9 cellular contexts compared by ENCODE assay signal in genomic region chr19:5827342-5827890, GRCh38. TPM values are rescaled to one million over a fixed set of nuclear protein-coding genes. Genes with fewer than 3 reads are reported as not detected.
DNase-seq lines count a peak whose midpoint lies in the region; ATAC-seq and TF ChIP-seq lines count a peak whose summit lies in the region.
"Had no signal": no experiment of that assay in that cellular context is flagged by ENCODE, and none has a peak within 500 bp of the region (broad histone marks: within the 10 kb centered on the region; RNA-seq: fewer than 3 reads in every experiment).

No MANE protein-coding gene starts in this region.

- H3K27ac Mint-ChIP-seq in activated naive CD4-positive, alpha-beta T cell treated with anti-CD3 and anti-CD28 coated beads, Interleukin-2, amount 50 U/mL, for 24 hours = peak overlapping the region; percentile 87

- WGBS in thymus = 19% methylated on average over 37 of the region's 37 CpGs
- WGBS in tibial nerve, 2 donors = 19 to 34% methylated on average over 11 to 30 of the region's 37 CpGs

- H3K9me3 Mint-ChIP-seq in activated naive CD4-positive, alpha-beta T cell treated with anti-CD3 and anti-CD28 coated beads, Interleukin-2, amount 50 U/mL, for 24 hours = no peaks in the 10 kb centered on the region

- H3K9me3 ChIP-seq in lower lobe of right lung (no peaks in the 10 kb centered on the region), thymus (ENCODE audit: control insufficient read depth) (no peaks in the 10 kb centered on the region), tibial nerve (no peaks in the 10 kb centered on the region)

- H3K4me3 ChIP-seq in astrocyte of the cerebellum (ENCODE audit: low read depth, low read length) = peak overlapping the region; percentile 52
- H3K4me3 ChIP-seq in lower lobe of right lung = peak overlapping the region; percentile 62
- H3K4me3 ChIP-seq in thymus (ENCODE audit: low read length) = peak overlapping the region; percentile 60
- peak overlapping the region in 2 of 4 donors; percentile 18 to 54 for H3K4me3 ChIP-seq in tibial nerve

- no peaks in the 10 kb centered on the region for H3K27me3 Mint-ChIP-seq in activated naive CD4-positive, alpha-beta T cell treated with anti-CD3 and anti-CD28 coated beads, Interleukin-2, amount 50 U/mL, for 24 hours

- H3K36me3 ChIP-seq in lower lobe of right lung (no peaks in the 10 kb centered on the region), thymus (ENCODE audit: control insufficient read depth, insufficient read depth) (no peaks in the 10 kb centered on the region), tibial nerve (no peaks in the 10 kb centered on the region)

- TF ChIP-seq POLR2A in tibial nerve (IDR thresholded peaks at IDR 0.05) = no peak

- peaks cover 14% of the 10 kb centered on the region for H3K4me1 ChIP-seq in lower lobe of right lung
- peaks cover 24% of the 10 kb centered on the region for H3K4me1 ChIP-seq in thymus (ENCODE audit: control insufficient read depth, insufficient read depth, low read length)
- peaks cover 0 to 19% (median 8%) of the 10 kb centered on the region in 4 donors for H3K4me1 ChIP-seq in tibial nerve

- H3K4me1 Mint-ChIP-seq in activated naive CD4-positive, alpha-beta T cell treated with anti-CD3 and anti-CD28 coated beads, Interleukin-2, amount 50 U/mL, for 24 hours = peaks cover 8% of the 10 kb centered on the region

- H3K27ac ChIP-seq in lower lobe of right lung = peak overlapping the region; percentile 81
- peak overlapping the region; percentile 87 for H3K27ac ChIP-seq in thymus (ENCODE audit: low read depth)
- H3K27ac ChIP-seq in tibial nerve = peak overlapping the region in 1 of 4 donors; percentile 57

- in situ Hi-C loops in astrocyte of the cerebellum (cut with HindIII; ENCODE audit: low sequenced_read_pairs) = no loop called here

- intact Hi-C loops in lower lobe of right lung (cut with DNase I) = no loop called here

- no peak for TF ChIP-seq EP300 in tibial nerve (IDR thresholded peaks at IDR 0.05)

- no peak for DNase-seq in activated naive CD4-positive, alpha-beta T cell (lab: John Stamatoyannopoulos, UW)
- DNase-seq in astrocyte of the cerebellum (ENCODE audit: low read depth) (no peak), lower lobe of right lung (no peak), tibial nerve (ENCODE audit: low spot score in 2 of 2) (no peak), DMS153 treated with DMSO at 0.1 percent for 48 hours (lab: John Stamatoyannopoulos, UW; ENCODE audit: unreplicated experiment) (no peak)
- DNase-seq: DND-41 had no signal

- no peak for TF ChIP-seq CTCF in astrocyte of the cerebellum (IDR thresholded peaks at IDR 0.05; ENCODE audit: low read depth, low read length, missing control alignments)
- no peak for TF ChIP-seq CTCF in lower lobe of right lung (IDR thresholded peaks at IDR 0.05)
- TF ChIP-seq CTCF in tibial nerve (IDR thresholded peaks at IDR 0.05) = no peak

- ATAC-seq in lower lobe of right lung (no peak), HG03159 (IDR thresholded peaks at IDR 0.05; ENCODE audit: unreplicated experiment) (no peak)

- H3K4me3 Mint-ChIP-seq in activated naive CD4-positive, alpha-beta T cell treated with anti-CD3 and anti-CD28 coated beads, Interleukin-2, amount 50 U/mL, for 24 hours = peak overlapping the region; percentile 80

- no peaks in the 10 kb centered on the region for H3K36me3 Mint-ChIP-seq in activated naive CD4-positive, alpha-beta T cell treated with anti-CD3 and anti-CD28 coated beads, Interleukin-2, amount 50 U/mL, for 24 hours

- H3K27me3 ChIP-seq in lower lobe of right lung (ENCODE audit: low read depth) (peaks cover 18% of the 10 kb centered on the region), thymus (ENCODE audit: control insufficient read depth, insufficient read depth) (peaks cover 7% of the 10 kb centered on the region), tibial nerve (peaks cover 0 to 53% of the 10 kb centered on the region in 2 donors)

RNA-seq across cellular contexts. Expression of gene FUT6, which starts 12.1 kb away (rescaled TPM):
- total RNA-seq in lower lobe of right lung = 1.1 TPM
- polyA plus RNA-seq in thymus = 0.43 TPM
- not detected for total RNA-seq in tibial nerve

RNA-seq across cellular contexts. Expression of gene NRTN, which starts 22.5 kb away (rescaled TPM):
- total RNA-seq in lower lobe of right lung (2.7 TPM), tibial nerve (not detected)
- 4.0 TPM for polyA plus RNA-seq in thymus

RNA-seq across cellular contexts. Expression of gene FUT3, which starts 23.8 kb away (rescaled TPM):
- total RNA-seq in lower lobe of right lung (11.3 TPM), tibial nerve (under 1 TPM in 1 of 4 donors, not detected in 3; 0.90 TPM)
- 2.9 TPM for polyA plus RNA-seq in thymus

RNA-seq across cellular contexts. Expression of gene DUS3L, which starts 36.5 kb away (rescaled TPM):
- total RNA-seq in lower lobe of right lung = 24.3 TPM
- polyA plus RNA-seq in thymus = 43.9 TPM
- 10 to 100 TPM; 33.2 to 75.9 (median 54.2) TPM for total RNA-seq in tibial nerve

RNA-seq across cellular contexts. Expression of gene PRR22, which starts 42.9 kb away (rescaled TPM):
- total RNA-seq in lower lobe of right lung (2.7 TPM), tibial nerve (1 to 10 TPM in 3 of 4 donors, under 1 TPM in 1; 0.66 to 6.3 (median 2.3) TPM)
- 13.6 TPM for polyA plus RNA-seq in thymus
